Comparison of ENCODE assay signal across 8 cellular contexts in the genomic region with DNA sequence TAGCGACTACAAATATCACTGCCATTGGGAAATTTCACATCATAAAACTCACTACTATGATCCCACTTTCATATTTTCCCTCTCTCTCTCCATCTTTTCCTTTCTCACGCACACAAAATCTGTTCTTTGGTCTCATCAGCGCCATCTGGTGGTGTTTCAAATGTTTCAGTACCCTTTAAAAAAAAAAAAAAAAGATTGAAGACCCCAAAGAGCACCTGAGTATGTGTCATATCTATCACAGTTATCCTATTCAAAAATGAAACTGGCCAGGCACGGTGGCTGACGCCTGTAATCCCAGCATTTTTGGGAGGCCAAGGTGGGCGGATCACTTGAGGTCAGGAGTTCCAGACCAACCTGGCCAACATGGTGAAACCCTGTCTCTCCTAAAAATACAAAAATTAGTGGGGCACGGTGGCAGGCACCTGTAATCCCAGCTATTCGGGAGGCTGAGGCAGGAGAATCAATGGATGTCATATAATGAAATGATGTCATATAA.
DNase-seq lines count a peak whose midpoint lies in the region; ATAC-seq and TF ChIP-seq lines count a peak whose summit lies in the region.

No MANE protein-coding gene starts in this region.

- peak; percentile 67 for TF ChIP-seq CTCF in DND-41 (IDR thresholded peaks at IDR 0.05; ENCODE audit: borderline replicate concordance, extremely low read depth, low read length, poor library complexity, severe bottlenecking)
- TF ChIP-seq CTCF in RWPE2 (IDR thresholded peaks at IDR 0.05; ENCODE audit: poor library complexity, severe bottlenecking), result peak; percentile 97
- TF ChIP-seq CTCF in adrenal gland (IDR thresholded peaks at IDR 0.05), result peak; percentile 60 to 81 (median 69)
- peak; percentile 84 for TF ChIP-seq CTCF in hepatocyte (IDR thresholded peaks at IDR 0.05; ENCODE audit: poor library complexity)

- H3K27me3 ChIP-seq in DND-41 (ENCODE audit: insufficient read depth, low read length, poor library complexity) (peaks cover 8% of the 10 kb centered on the region), RWPE2 (ENCODE audit: insufficient read depth, poor library complexity, severe bottlenecking) (no peaks in the 10 kb centered on the region), adrenal gland (no peaks in the 10 kb centered on the region), hepatocyte (no peaks in the 10 kb centered on the region)

- peak overlapping the region; percentile 26; the same call in 1 of the 2 replicates for H3K4me2 ChIP-seq in DND-41 (ENCODE audit: insufficient read depth, low read length)
- no peak overlapping the region for H3K4me2 ChIP-seq in hepatocyte

- no peak overlapping the region for H3K9ac ChIP-seq in DND-41 (ENCODE audit: low read depth, low read length)

- H2AFZ ChIP-seq in DND-41 (ENCODE audit: low read depth, low read length), result peak overlapping the region; percentile 29; the same call in 1 of the 2 replicates
- no peak overlapping the region for H2AFZ ChIP-seq in hepatocyte

- no peak for TF ChIP-seq POLR2A in adrenal gland (IDR thresholded peaks at IDR 0.05)

- DNase-seq in DND-41 (peak; percentile 58), LoVo (ENCODE audit: low spot score) (peak; percentile 58), RWPE2 (ENCODE audit: low spot score) (no peak), adrenal gland (peak; percentile 19 to 69 (median 46)), hepatocyte (ENCODE audit: low spot score) (peak; percentile 79)
- peak; percentile 4 for DNase-seq in stimulated activated CD4-positive, alpha-beta T cell treated with anti-CD3 and anti-CD28 coated beads, Interleukin-1b, Interleukin-23, amount 100 ng/mL, for 48 hours

- intact Hi-C loops in adrenal gland (cut with DNase I), result loop anchor here (5.0 to 10.0 kb wide), 3 partner anchors 92 to 667 kb away; partner anchors contain the start of gene MED6 (in 1 of the 2)

- H4K20me1 ChIP-seq in DND-41 (ENCODE audit: insufficient read depth, low read length) (no peaks in the 10 kb centered on the region), hepatocyte (ENCODE audit: insufficient read depth, poor library complexity, severe bottlenecking) (no peaks in the 10 kb centered on the region)

- H3K79me2 ChIP-seq in DND-41 (ENCODE audit: insufficient read depth, low read length), result no peaks in the 10 kb centered on the region
- no peaks in the 10 kb centered on the region for H3K79me2 ChIP-seq in hepatocyte

- no peaks in the 10 kb centered on the region for H3K9me2 ChIP-seq in hepatocyte (replicated peaks; ENCODE audit: insufficient read depth)

- 14 to 19% (median 16%) methylated on average over 8 of the region's 8 CpGs for WGBS in adrenal gland, 4 donors
- WGBS in hepatocyte (ENCODE audit: low lambda C conversion rate, missing lambda C conversion rate), result 19% methylated on average over 8 of the region's 8 CpGs

- H3K27ac ChIP-seq in DND-41 (ENCODE audit: low read length), result no peak overlapping the region
- no peak overlapping the region for H3K27ac ChIP-seq in RWPE2 (ENCODE audit: poor library complexity, severe bottlenecking)
- no peak overlapping the region for H3K27ac ChIP-seq in adrenal gland
- no peak overlapping the region for H3K27ac ChIP-seq in hepatocyte

- H3K4me3 ChIP-seq in DND-41 (ENCODE audit: low read depth in 1 of 2, low read length in 2 of 2) (no peak overlapping the region), RWPE2 (ENCODE audit: severe bottlenecking) (no peak overlapping the region), adrenal gland (no peak overlapping the region), hepatocyte (no peak overlapping the region)

- H3K4me1 ChIP-seq in DND-41 (ENCODE audit: insufficient read depth, low read length) (peaks cover 6% of the 10 kb centered on the region; the same call in 1 of the 2 replicates), RWPE2 (ENCODE audit: insufficient read depth, poor library complexity, severe bottlenecking) (peaks cover 28% of the 10 kb centered on the region), adrenal gland (replicated peaks in 1 of 2) (peaks cover 0 to 6% of the 10 kb centered on the region in 2 donors), hepatocyte (ENCODE audit: insufficient read depth) (peaks cover 12% of the 10 kb centered on the region)

- no peaks in the 10 kb centered on the region for H3K9me3 ChIP-seq in DND-41 (ENCODE audit: insufficient read depth, low read length, severe bottlenecking)
- no peaks in the 10 kb centered on the region for H3K9me3 ChIP-seq in RWPE2 (ENCODE audit: severe bottlenecking)
- no peaks in the 10 kb centered on the region for H3K9me3 ChIP-seq in adrenal gland (replicated peaks in 1 of 3)
- H3K9me3 ChIP-seq in hepatocyte (ENCODE audit: low read depth), result no peaks in the 10 kb centered on the region

- ATAC-seq in DND-41 (ENCODE audit: insufficient read depth, low read depth), result peak; percentile 49; the same call in 2 of the 3 replicates
- no peak for ATAC-seq in RWPE2 (ENCODE audit: low read depth)
- ATAC-seq in GM21360 (IDR thresholded peaks at IDR 0.05; ENCODE audit: unreplicated experiment), result no peak
- ATAC-seq in HG03097 (IDR thresholded peaks at IDR 0.05; ENCODE audit: low FRiP score, unreplicated experiment), result no peak

- no peaks in the 10 kb centered on the region for H3K36me3 ChIP-seq in DND-41 (ENCODE audit: insufficient read depth, low read length)
- H3K36me3 ChIP-seq in RWPE2 (ENCODE audit: low read depth), result 0 out of 2 replicates have a peak, but pooled peaks cover 6% of the 10 kb centered on the region
- no peaks in the 10 kb centered on the region for H3K36me3 ChIP-seq in adrenal gland (replicated peaks in 1 of 2)
- H3K36me3 ChIP-seq in hepatocyte (replicated peaks; ENCODE audit: insufficient read depth, low read depth), result no peaks in the 10 kb centered on the region
